ENCODE assay signal across 8 cellular contexts in the genomic region with DNA sequence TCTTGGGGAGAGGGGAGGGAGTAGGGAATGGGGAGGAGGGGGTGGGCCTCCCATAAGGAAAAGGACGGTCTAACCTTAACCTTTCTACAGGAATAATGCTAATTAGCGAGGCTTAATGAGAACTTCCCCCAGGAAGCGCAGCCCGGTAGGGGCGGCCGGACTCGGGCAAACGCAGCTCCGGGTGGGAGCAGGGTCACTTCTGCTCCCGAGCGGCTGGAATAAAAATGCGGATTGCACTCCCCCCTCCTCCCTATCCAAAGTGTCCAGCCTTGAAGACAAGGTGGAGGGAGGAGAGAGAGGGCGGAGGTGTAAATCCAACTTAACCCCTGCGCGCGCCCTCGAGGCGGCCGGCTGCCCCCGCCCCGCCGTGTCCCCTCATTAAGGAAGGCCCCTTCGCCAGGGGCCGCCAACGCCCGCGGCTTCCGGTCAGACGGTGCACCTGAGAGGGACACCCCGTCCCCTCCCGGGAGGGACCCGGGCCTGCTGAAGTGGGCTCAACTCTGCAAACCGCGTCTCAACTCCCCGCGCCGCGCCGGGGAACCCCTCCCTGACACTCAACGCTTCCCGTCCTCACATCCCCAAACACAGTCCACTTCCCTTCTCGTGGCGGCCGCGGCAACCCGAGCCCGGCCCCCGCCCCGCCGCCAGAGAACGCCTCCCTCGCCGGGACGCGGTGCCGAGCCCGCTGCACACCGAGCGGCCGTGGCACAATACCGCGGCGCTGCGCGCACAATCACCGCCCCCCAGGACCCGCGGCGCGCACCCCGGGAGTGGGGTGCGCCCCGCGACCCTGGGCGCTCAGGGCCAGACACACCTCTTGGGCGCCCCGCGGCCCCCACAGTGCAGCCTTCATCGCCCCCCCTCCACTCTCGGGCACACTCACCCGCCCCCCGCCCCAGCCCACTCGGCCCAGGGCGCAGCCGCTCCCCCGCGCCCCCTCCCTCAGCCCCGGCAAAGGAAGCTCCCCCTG.
DNase-seq lines count a peak whose midpoint lies in the region; ATAC-seq and TF ChIP-seq lines count a peak whose summit lies in the region.

No MANE protein-coding gene starts in this region.

- intact Hi-C loops in upper lobe of right lung (cut with DNase I), result no loop called here

- H3K4me2 ChIP-seq in BLaER1, result peak overlapping the region; percentile 99

- ATAC-seq in upper lobe of right lung (peak; percentile 57), GM19452 (IDR thresholded peaks at IDR 0.05; ENCODE audit: unreplicated experiment) (no peak)

- H3K9ac ChIP-seq in BLaER1 (peak overlapping the region; percentile 82), HUES64 (ENCODE audit: low read depth, low read length) (peak overlapping the region; percentile 62), mucosa of rectum (ENCODE audit: low read depth in 1 of 2, low read length in 2 of 2) (peak overlapping the region; percentile 79 to 86)

- peak overlapping the region; percentile 83 for H3K27ac Mint-ChIP-seq in endothelial cell (ENCODE audit: unreplicated experiment)

- peaks cover 23% of the 10 kb centered on the region for H3K27me3 Mint-ChIP-seq in endothelial cell (ENCODE audit: unreplicated experiment)

- H3K9me3 Mint-ChIP-seq in endothelial cell (ENCODE audit: unreplicated experiment), result no peaks in the 10 kb centered on the region

- H3K9me3 ChIP-seq in BLaER1, result no peaks in the 10 kb centered on the region
- no peaks in the 10 kb centered on the region for H3K9me3 ChIP-seq in HUES64 (ENCODE audit: insufficient read depth, low read depth, low read length)
- H3K9me3 ChIP-seq in mucosa of rectum (ENCODE audit: control insufficient read depth in 2 of 2, low read length in 2 of 2), result no peaks in the 10 kb centered on the region
- H3K9me3 ChIP-seq in upper lobe of right lung, result no peaks in the 10 kb centered on the region

- H3K36me3 Mint-ChIP-seq in endothelial cell (ENCODE audit: low read depth, unreplicated experiment), result peaks cover 21% of the 10 kb centered on the region

- peak overlapping the region; percentile 76 for H3K4me3 ChIP-seq in BLaER1
- H3K4me3 ChIP-seq in HUES64 (ENCODE audit: low read length), result peak overlapping the region; percentile 84
- peak overlapping the region; percentile 69 for H3K4me3 ChIP-seq in WI38 (ENCODE audit: low read depth, low read length)
- H3K4me3 ChIP-seq in mucosa of rectum (ENCODE audit: low read length in 2 of 2), result peak overlapping the region; percentile 69 to 78
- peak overlapping the region; percentile 70 for H3K4me3 ChIP-seq in upper lobe of right lung

- H3K4me3 Mint-ChIP-seq in endothelial cell (ENCODE audit: unreplicated experiment), result peak overlapping the region; percentile 93

- TF ChIP-seq CTCF in WI38 (IDR thresholded peaks at IDR 0.05; ENCODE audit: low read depth, low read length) (no peak), endothelial cell (IDR thresholded peaks at IDR 0.05; ENCODE audit: unreplicated experiment) (no peak), upper lobe of right lung (IDR thresholded peaks at IDR 0.05) (no peak)

- H3K27me3 ChIP-seq in BLaER1 (no peaks in the 10 kb centered on the region), HUES64 (ENCODE audit: insufficient read depth, low read length) (peaks cover 5% of the 10 kb centered on the region; the same call in 1 of the 2 replicates), mucosa of rectum (ENCODE audit: control insufficient read depth in 2 of 2, insufficient read depth in 2 of 2, low read length in 2 of 2) (no peaks in the 10 kb centered on the region), upper lobe of right lung (no peaks in the 10 kb centered on the region)

- H3K4me1 ChIP-seq in BLaER1 (peaks cover 65% of the 10 kb centered on the region), HUES64 (ENCODE audit: insufficient read depth, low read length) (peaks cover 21% of the 10 kb centered on the region), mucosa of rectum (ENCODE audit: control insufficient read depth in 2 of 2, insufficient read depth in 2 of 2, low read length in 2 of 2) (peaks cover 57 to 60% of the 10 kb centered on the region in 2 donors), upper lobe of right lung (peaks cover 32% of the 10 kb centered on the region)

- H3K27ac ChIP-seq in BLaER1 (peak overlapping the region; percentile 82), HUES64 (ENCODE audit: low read depth, low read length) (peak overlapping the region; percentile 79), mucosa of rectum (ENCODE audit: low read depth in 2 of 2, low read length in 2 of 2) (peak overlapping the region; percentile 93 to 95), upper lobe of right lung (peak overlapping the region; percentile 68)

- peaks cover 53% of the 10 kb centered on the region for H4K20me1 ChIP-seq in BLaER1

- DNase-seq in endothelial cell (ENCODE audit: low spot score) (peak; percentile 53), upper lobe of right lung (peak; percentile 80), NCI-H1694 (lab: John Stamatoyannopoulos, UW) (no peak)

- under 1% methylated on average over 74 of the region's 88 CpGs for WGBS in HUES64

- 0 out of 2 replicates have a peak, but pooled peaks cover 26% of the 10 kb centered on the region for H3K36me3 ChIP-seq in BLaER1
- no peaks in the 10 kb centered on the region for H3K36me3 ChIP-seq in HUES64 (ENCODE audit: insufficient read depth, low read length)
- H3K36me3 ChIP-seq in mucosa of rectum (ENCODE audit: control insufficient read depth in 2 of 2, insufficient read depth in 2 of 2, low read length in 2 of 2), result no peaks in the 10 kb centered on the region
- H3K36me3 ChIP-seq in upper lobe of right lung, result no peaks in the 10 kb centered on the region

- peaks cover 60% of the 10 kb centered on the region for H3K4me1 Mint-ChIP-seq in endothelial cell (ENCODE audit: unreplicated experiment)
